ENCODE assay signal across 8 cellular contexts in the genomic region with DNA sequence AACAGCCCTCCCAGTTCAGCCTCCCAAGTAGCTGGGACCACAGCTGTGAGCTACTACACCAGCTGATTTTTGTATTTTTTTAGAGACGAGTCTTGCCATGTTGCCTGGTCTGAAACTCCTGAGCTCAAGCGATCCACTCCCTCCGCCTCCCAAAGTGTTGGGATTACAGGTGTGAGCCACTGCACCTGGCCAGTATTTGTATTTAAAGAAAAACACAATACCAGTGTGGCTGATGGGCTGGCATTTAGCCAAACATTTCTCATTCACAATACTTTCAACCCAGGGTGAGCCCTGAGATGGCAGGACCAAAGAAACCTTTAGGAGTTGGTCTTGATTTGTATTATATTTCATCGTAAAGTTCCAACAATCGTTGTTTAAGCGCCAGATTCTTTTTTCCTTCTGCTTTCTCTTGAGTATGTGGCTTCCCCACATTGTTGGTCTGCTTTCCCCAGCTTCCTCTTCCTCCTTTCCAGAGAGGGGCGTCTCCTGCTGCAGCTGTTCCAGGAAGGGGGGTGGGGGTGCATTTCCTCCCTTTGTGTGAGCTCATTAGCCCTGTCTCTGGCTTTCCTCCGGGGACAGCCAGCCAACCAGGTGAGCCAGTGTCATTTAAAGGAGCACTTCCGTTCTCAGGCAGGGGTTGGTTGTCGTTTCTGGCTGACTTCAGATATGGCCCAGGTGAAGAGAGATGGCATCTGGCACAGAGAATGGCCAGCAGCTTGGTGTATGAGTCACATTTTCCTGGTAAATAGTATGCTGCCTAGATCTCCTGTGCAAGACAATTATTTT.
DNase-seq lines count a peak whose midpoint lies in the region; ATAC-seq and TF ChIP-seq lines count a peak whose summit lies in the region.

No MANE protein-coding gene starts in this region.

- H3K4me1 ChIP-seq in adrenal gland (replicated peaks in 1 of 2) (peaks cover 12 to 15% of the 10 kb centered on the region in 2 donors), lung (ENCODE audit: control insufficient read depth in 2 of 2, insufficient read depth in 2 of 2, low read length in 2 of 2) (peaks cover 4 to 5% of the 10 kb centered on the region in 2 donors)

- TF ChIP-seq POLR2A in adrenal gland (IDR thresholded peaks at IDR 0.05): no peak

- H3K27ac ChIP-seq in adrenal gland: peak overlapping the region in 2 of 5 donors; percentile 12 to 48
- H3K27ac ChIP-seq in lung (ENCODE audit: low read depth in 1 of 2, low read length in 1 of 2): peak overlapping the region; percentile 17 to 26

- 61 to 68% (median 63%) methylated on average over 10 of the region's 10 CpGs for WGBS in adrenal gland, 4 donors
- 25 to 31% methylated on average over 10 of the region's 10 CpGs for WGBS in lung, 2 donors

- intact Hi-C loops in adrenal gland (cut with DNase I): no loop called here

- DNase-seq in M059J (ENCODE audit: low read depth): peak; percentile 12
- peak; percentile 3 for DNase-seq in OCI-M1 (lab: John Stamatoyannopoulos, UW)
- DNase-seq in adrenal gland: peak; percentile 54 to 80 (median 67)
- DNase-seq in lung (ENCODE audit: low spot score): peak; percentile 59
- DNase-seq in ureter (ENCODE audit: low spot score): peak; percentile 71
- no peak for DNase-seq in occipital lobe (lab: John Stamatoyannopoulos, UW)
- no peak for DNase-seq in HK-2 (ENCODE audit: unreplicated experiment)

- H3K4me3 ChIP-seq in adrenal gland (no peak overlapping the region), lung (no peak overlapping the region)

- no peaks in the 10 kb centered on the region for H3K27me3 ChIP-seq in adrenal gland
- no peaks in the 10 kb centered on the region for H3K27me3 ChIP-seq in lung (ENCODE audit: control insufficient read depth, insufficient read depth)

- H3K9me3 ChIP-seq in adrenal gland (replicated peaks in 1 of 3) (no peaks in the 10 kb centered on the region), lung (ENCODE audit: control insufficient read depth in 2 of 2, insufficient read depth in 1 of 2, low read length in 1 of 2) (peaks cover 0 to 3% of the 10 kb centered on the region in 2 donors)

- ATAC-seq in lung (ENCODE audit: insufficient read depth, low FRiP score): peak; percentile 34
- ATAC-seq in GM21825 (IDR thresholded peaks at IDR 0.05; ENCODE audit: unreplicated experiment): no peak

- no peaks in the 10 kb centered on the region for H3K36me3 ChIP-seq in adrenal gland (replicated peaks in 1 of 2)
- H3K36me3 ChIP-seq in lung (ENCODE audit: control insufficient read depth in 2 of 2, insufficient read depth in 2 of 2, low read length in 2 of 2): no peaks in the 10 kb centered on the region

- TF ChIP-seq CTCF in adrenal gland (IDR thresholded peaks at IDR 0.05) (no peak), lung (IDR thresholded peaks at IDR 0.05; ENCODE audit: control extremely low read depth, extremely low read depth) (no peak)

Comparison
In these comparisons a context has a peak if more than half of its experiments do, and no peak if none do; other contexts are left out.
1. DNase-seq: peak in M059J (single experiment), OCI-M1 (single experiment), adrenal gland (7 of 7), lung (single experiment) and ureter (single experiment); none in occipital lobe (single experiment) and HK-2 (single experiment).